Comparison of ENCODE assay signal across 23 cellular contexts in genomic region chr6:102562713-102563112, GRCh38.
DNase-seq lines count a peak whose midpoint lies in the region; ATAC-seq and TF ChIP-seq lines count a peak whose summit lies in the region.
"Had no signal": no experiment of that assay in that cellular context is flagged by ENCODE, and none has a peak within 500 bp of the region (broad histone marks: within the 10 kb centered on the region; RNA-seq: fewer than 3 reads in every experiment).

No MANE protein-coding gene starts in this region.

- H3K27me3 ChIP-seq in SK-N-SH (ENCODE audit: insufficient read depth) = no peaks in the 10 kb centered on the region
- H3K27me3 ChIP-seq in adipocyte (replicated peaks; ENCODE audit: control insufficient read depth, insufficient read depth, low read length) = no peaks in the 10 kb centered on the region
- H3K27me3 ChIP-seq in CD8-positive, alpha-beta memory T cell (ENCODE audit: insufficient read depth, low read length, poor library complexity, severe bottlenecking) = no peaks in the 10 kb centered on the region
- H3K27me3 ChIP-seq: BLaER1 treated with 17β-estradiol and CSF1 and Interleukin-3, amounts not matched to agents 10 nM and 100 nM had no signal

- H3K4me3 Mint-ChIP-seq in CD8-positive, alpha-beta memory T cell = no peak overlapping the region
- H3K4me3 Mint-ChIP-seq: B cell; CD4-positive, alpha-beta T cell; CD8-positive, alpha-beta T cell had no signal

- H3F3A ChIP-seq in SK-N-SH (replicated peaks; ENCODE audit: insufficient read depth) = no peaks in the 10 kb centered on the region

- no peaks in the 10 kb centered on the region for H4K20me1 ChIP-seq in SK-N-SH (ENCODE audit: insufficient read depth)
- H4K20me1 ChIP-seq: BLaER1 treated with 17β-estradiol and CSF1 and Interleukin-3, amounts not matched to agents 10 nM and 100 nM had no signal

- no peaks in the 10 kb centered on the region for H3K9me2 ChIP-seq in SK-N-SH

- H3K9me3 ChIP-seq in SK-N-SH (no peaks in the 10 kb centered on the region), adipocyte (ENCODE audit: control insufficient read depth, low read length) (no peaks in the 10 kb centered on the region)
- no peaks in the 10 kb centered on the region for H3K9me3 ChIP-seq in CD8-positive, alpha-beta memory T cell (ENCODE audit: low read length)
- H3K9me3 ChIP-seq: A549; BLaER1 treated with 17β-estradiol and CSF1 and Interleukin-3, amounts not matched to agents 10 nM and 100 nM had no signal

- no peak for TF ChIP-seq RAD21 in SK-N-SH (IDR thresholded peaks at IDR 0.05; ENCODE audit: low read length)

- no peak overlapping the region for H3K27ac Mint-ChIP-seq in CD8-positive, alpha-beta memory T cell
- H3K27ac Mint-ChIP-seq: B cell; CD4-positive, alpha-beta T cell; CD8-positive, alpha-beta T cell had no signal

- TF ChIP-seq CTCF in SK-N-SH (IDR thresholded peaks at IDR 0.05) (no peak), GM10248 (IDR thresholded peaks at IDR 0.05; ENCODE audit: control extremely low read depth, extremely low read depth, low read depth, missing control alignments) (no peak)

- H3K4me1 Mint-ChIP-seq in CD8-positive, alpha-beta memory T cell = no peaks in the 10 kb centered on the region
- H3K4me1 Mint-ChIP-seq: B cell had no signal

- no peak overlapping the region for H3K27ac ChIP-seq in SK-N-SH (ENCODE audit: low read depth in 2 of 2, low read length in 1 of 2)
- no peak overlapping the region for H3K27ac ChIP-seq in CD8-positive, alpha-beta memory T cell (ENCODE audit: low read depth, low read length)
- H3K27ac ChIP-seq: 22Rv1; A549; BLaER1 treated with 17β-estradiol and CSF1 and Interleukin-3, amounts not matched to agents 10 nM and 100 nM; C4-2B had no signal

- ATAC-seq in SK-N-SH treated with all-trans-retinoic acid at 6 μM for 48 hours = no peak
- no peak for ATAC-seq in GM19324 (IDR thresholded peaks at IDR 0.05; ENCODE audit: low FRiP score, unreplicated experiment)
- ATAC-seq: A549; CD8-positive, alpha-beta T cell had no signal

- no peak for TF ChIP-seq EP300 in SK-N-SH (IDR thresholded peaks at IDR 0.05; ENCODE audit: borderline replicate concordance in 1 of 2, low read depth in 1 of 2, low read length in 1 of 2)

- 50% methylated on average over 1 of the region's 1 CpG for WGBS in SK-N-SH (ENCODE audit: low lambda C conversion rate)

- POLR2A ChIA-PET in SK-N-SH (lab: Yijun Ruan, JAX) (no interaction called here), GM10248 (lab: Yijun Ruan, JAX) (no interaction called here)
- POLR2A ChIA-PET in CD8-positive, alpha-beta memory T cell (lab: Charles Lee) = no interaction called here

- DNase-seq in SK-N-SH (no peak), adipocyte (ENCODE audit: low read depth) (peak; percentile 61), dedifferentiated amniotic fluid mesenchymal stem cell (ENCODE audit: extremely low spot score) (peak; percentile 19), GM10248 (ENCODE audit: extremely low spot score) (no peak)
- DNase-seq in CD8-positive, alpha-beta memory T cell = no peak
- DNase-seq: AML-193; CD4-positive, alpha-beta T cell; CD8-positive, alpha-beta T cell; COR-L47; DMS 273 treated with DMSO at 0.1 percent for 48 hours; DMS153; DMS53; DMS79; DND-41; EL; GDM1 had no signal

- H3K4me2 ChIP-seq in SK-N-SH = no peak overlapping the region
- H3K4me2 ChIP-seq: A549; BLaER1 treated with 17β-estradiol and CSF1 and Interleukin-3, amounts not matched to agents 10 nM and 100 nM had no signal

- peaks cover 0 to 14% (median 0%) of the 10 kb centered on the region in 5 donors for H3K9me3 Mint-ChIP-seq in CD8-positive, alpha-beta memory T cell
- H3K9me3 Mint-ChIP-seq: CD4-positive, alpha-beta T cell had no signal

- no peaks in the 10 kb centered on the region for H3K79me2 ChIP-seq in SK-N-SH (ENCODE audit: insufficient read depth)

- no peaks in the 10 kb centered on the region for H3K36me3 Mint-ChIP-seq in CD8-positive, alpha-beta memory T cell
- H3K36me3 Mint-ChIP-seq: CD8-positive, alpha-beta T cell had no signal

- H3K4me3 ChIP-seq in SK-N-SH (ENCODE audit: low read depth in 2 of 2, low read length in 1 of 2) (no peak overlapping the region), adipocyte (ENCODE audit: low read length) (no peak overlapping the region)
- H3K4me3 ChIP-seq in CD8-positive, alpha-beta memory T cell (ENCODE audit: low read length) = no peak overlapping the region
- H3K4me3 ChIP-seq: A549; BLaER1 treated with 17β-estradiol and CSF1 and Interleukin-3, amounts not matched to agents 10 nM and 100 nM had no signal

- no peak overlapping the region for H3K9ac ChIP-seq in SK-N-SH
- H3K9ac ChIP-seq in adipocyte (ENCODE audit: low read length) = no peak overlapping the region
- H3K9ac ChIP-seq: BLaER1 treated with 17β-estradiol and CSF1 and Interleukin-3, amounts not matched to agents 10 nM and 100 nM had no signal

- H3K4me1 ChIP-seq in SK-N-SH (ENCODE audit: control insufficient read depth in 1 of 2, insufficient read depth in 2 of 2, low read depth in 1 of 2, low read length in 1 of 2) = no peaks in the 10 kb centered on the region
- no peaks in the 10 kb centered on the region for H3K4me1 ChIP-seq in adipocyte (ENCODE audit: control insufficient read depth, insufficient read depth, low read length)
- H3K4me1 ChIP-seq in CD8-positive, alpha-beta memory T cell (ENCODE audit: insufficient read depth, low read length) = no peaks in the 10 kb centered on the region
- H3K4me1 ChIP-seq: A549; BLaER1 treated with 17β-estradiol and CSF1 and Interleukin-3, amounts not matched to agents 10 nM and 100 nM had no signal

- CTCF ChIA-PET in SK-N-SH (lab: Yijun Ruan, JAX) = no interaction called here
- CTCF ChIA-PET in CD8-positive, alpha-beta memory T cell (lab: Charles Lee) = no interaction called here
- CTCF ChIA-PET in GM10248 (lab: Yijun Ruan, JAX) = no interaction called here

- no peaks in the 10 kb centered on the region for H3K27me3 Mint-ChIP-seq in CD8-positive, alpha-beta memory T cell
- H3K27me3 Mint-ChIP-seq: B cell; CD4-positive, alpha-beta T cell had no signal

- H2AFZ ChIP-seq in SK-N-SH (ENCODE audit: low read depth) = no peak overlapping the region

- no peaks in the 10 kb centered on the region for H3K36me3 ChIP-seq in SK-N-SH (replicated peaks in 1 of 2; ENCODE audit: control insufficient read depth in 1 of 2, insufficient read depth in 2 of 2, low read length in 1 of 2)
- no peaks in the 10 kb centered on the region for H3K36me3 ChIP-seq in adipocyte (ENCODE audit: control insufficient read depth, insufficient read depth, low read length, severe bottlenecking)
- no peaks in the 10 kb centered on the region for H3K36me3 ChIP-seq in CD8-positive, alpha-beta memory T cell (ENCODE audit: insufficient read depth, low read length)
- H3K36me3 ChIP-seq: BLaER1 treated with 17β-estradiol and CSF1 and Interleukin-3, amounts not matched to agents 10 nM and 100 nM had no signal

TF ChIP-seq in SK-N-SH treated with all-trans-retinoic acid at 6 μM for 48 hours, 23 proteins besides CTCF, POLR2A, EP300 and RAD21 (continues in another document):
- TF ChIP-seq CSDC2 (CRISPR knock-in tag; IDR thresholded peaks at IDR 0.05) (no peak), ESRRG (CRISPR knock-in tag; IDR thresholded peaks at IDR 0.05) (no peak), POU6F1 (CRISPR knock-in tag; IDR thresholded peaks at IDR 0.05; ENCODE audit: borderline replicate concordance, low read depth) (no peak), ZNF565 (CRISPR knock-in tag; conservative IDR thresholded peaks at IDR 0.05; ENCODE audit: low read depth) (no peak), ARNTL (CRISPR knock-in tag; IDR thresholded peaks at IDR 0.05; ENCODE audit: borderline replicate concordance, low read depth) (no peak), ISL1 (CRISPR knock-in tag; IDR thresholded peaks at IDR 0.05) (peak; percentile 96), RARB (CRISPR knock-in tag; IDR thresholded peaks at IDR 0.05) (no peak), ZNF70 (CRISPR knock-in tag; IDR thresholded peaks at IDR 0.05) (no peak)

TF ChIP-seq in SK-N-SH, 30 proteins besides CTCF, POLR2A, EP300 and RAD21 (continues in another document):
- TF ChIP-seq USF2 (IDR thresholded peaks at IDR 0.05; ENCODE audit: borderline replicate concordance, low read depth, low read length) (no peak), RXRA (IDR thresholded peaks at IDR 0.05; ENCODE audit: borderline replicate concordance, low read depth) (no peak), MXI1 (IDR thresholded peaks at IDR 0.05; ENCODE audit: low read depth, low read length) (no peak), PBX3 (IDR thresholded peaks at IDR 0.05) (no peak)

Comparison
In these comparisons a context has a peak if more than half of its experiments do, and no peak if none do; other contexts are left out.
1. DNase-seq: peak in adipocyte (single experiment) and dedifferentiated amniotic fluid mesenchymal stem cell (single experiment); none in SK-N-SH (single experiment), CD8-positive, alpha-beta memory T cell (0 of 5) and GM10248 (single experiment).